In genomic region chr17:47071172-47071571, GRCh38 we compare ENCODE assay signal across 8 cellular contexts.
DNase-seq lines count a peak whose midpoint lies in the region; ATAC-seq and TF ChIP-seq lines count a peak whose summit lies in the region.
"Not testable (repeated sequence)": the region's sequence is repeated elsewhere in the genome, so short reads cannot be mapped to it uniquely, and the experiment has no call there.

No MANE protein-coding gene starts in this region.

- H3K36me3 ChIP-seq in HCT116 (ENCODE audit: control insufficient read depth in 1 of 2, insufficient read depth in 2 of 2, low read length in 2 of 2); PC-3 (ENCODE audit: low read depth, low read length); upper lobe of left lung: not testable (repeated sequence)

- not testable (repeated sequence) for TF ChIP-seq POLR2A in HCT116 (IDR thresholded peaks at IDR 0.05; ENCODE audit: borderline replicate concordance, extremely low read depth, insufficient read depth, insufficient read length); upper lobe of left lung (IDR thresholded peaks at IDR 0.05)

- H3K9me3 ChIP-seq in HCT116 (ENCODE audit: control insufficient read depth in 1 of 2, insufficient read depth in 1 of 2, low read depth in 1 of 2, low read length in 2 of 2); PC-3 (ENCODE audit: low read length); upper lobe of left lung: not testable (repeated sequence)

- not testable (repeated sequence) for DNase-seq in HCT116 (ENCODE audit: low read depth, low spot score); PC-3; activated B cell treated with CpG ODN at 0.5 μM for 24 hours; activated T-helper 1 cell treated with anti-CD3 and anti-CD28 coated beads, Interleukin-12 subunit alpha, Interleukin-12 subunit beta, Interleukin-2, Interleukin-4 antibody, amounts not matched to agents 30 ng/mL and 10 ng/mL and 1 ng/mL, durations not matched to agents 14 hours and 24 hours and 36 hours (ENCODE audit: low spot score); left colon; upper lobe of left lung

- not testable (repeated sequence) for H3K9ac ChIP-seq in HCT116 (ENCODE audit: low read length); PC-3 (ENCODE audit: low read length)

- RAD21 ChIA-PET in HCT116 (lab: Charles Lee; ENCODE audit: low non-redundant PET in 1 of 2, low total read pairs in 2 of 2, uncharacterized antibody in 2 of 2, unreplicated experiment in 2 of 2): not testable (repeated sequence)

- peak overlapping the region; percentile 58; the same call in 1 of the 2 replicates for H3K27ac ChIP-seq in HCT116 (ENCODE audit: low read depth, low read length)
- peak overlapping the region; percentile 77 for H3K27ac ChIP-seq in PC-3 (ENCODE audit: low read length)
- peak overlapping the region; percentile 23 to 46 (median 39) for H3K27ac ChIP-seq in upper lobe of left lung

- intact Hi-C loops in HCT116 (cut with micrococcal nuclease); PC-3 (cut with micrococcal nuclease); activated B cell treated with CpG ODN at 0.5 μM for 24 hours (cut with micrococcal nuclease); activated T-helper 1 cell treated with anti-CD3 and anti-CD28 coated beads, Interleukin-12 subunit alpha, Interleukin-12 subunit beta, Interleukin-2, Interleukin-4 antibody, amounts not matched to agents 30 ng/mL and 10 ng/mL and 1 ng/mL, durations not matched to agents 14 hours and 24 hours and 36 hours (cut with micrococcal nuclease); left colon (cut with DNase I, micrococcal nuclease): not testable (repeated sequence)

- not testable (repeated sequence) for H3K4me3 Mint-ChIP-seq in activated B cell treated with CpG ODN at 0.5 μM for 24 hours; activated T-helper 1 cell treated with anti-CD3 and anti-CD28 coated beads, Interleukin-12 subunit alpha, Interleukin-12 subunit beta, Interleukin-2, Interleukin-4 antibody, amounts not matched to agents 30 ng/mL and 10 ng/mL and 1 ng/mL, durations not matched to agents 14 hours and 24 hours and 36 hours; brain

- not testable (repeated sequence) for TF ChIP-seq CTCF in HCT116 (IDR thresholded peaks at IDR 0.05 in 2 of 3, conservative IDR thresholded peaks at IDR 0.05 in 1 of 3; ENCODE audit: borderline replicate concordance in 1 of 3, insufficient read depth in 1 of 3, low read depth in 2 of 3, low read length in 2 of 3); PC-3 (conservative IDR thresholded peaks at IDR 0.05; ENCODE audit: low read depth, low read length); activated B cell treated with CpG ODN at 0.5 μM for 24 hours (IDR thresholded peaks at IDR 0.05); brain (conservative IDR thresholded peaks at IDR 0.05); upper lobe of left lung (IDR thresholded peaks at IDR 0.05)

- not testable (repeated sequence) for H3K9me3 Mint-ChIP-seq in activated B cell treated with CpG ODN at 0.5 μM for 24 hours; activated T-helper 1 cell treated with anti-CD3 and anti-CD28 coated beads, Interleukin-12 subunit alpha, Interleukin-12 subunit beta, Interleukin-2, Interleukin-4 antibody, amounts not matched to agents 30 ng/mL and 10 ng/mL and 1 ng/mL, durations not matched to agents 14 hours and 24 hours and 36 hours; brain

- not testable (repeated sequence) for H3K79me2 ChIP-seq in HCT116 (ENCODE audit: insufficient read depth, low read length); PC-3 (ENCODE audit: low read length)

- not testable (repeated sequence) for TF ChIP-seq EP300 in upper lobe of left lung (IDR thresholded peaks at IDR 0.05)

- not testable (repeated sequence) for H3F3A ChIP-seq in PC-3 (ENCODE audit: low read length, unreplicated experiment)

- H3K27me3 ChIP-seq in HCT116 (ENCODE audit: insufficient read depth, low read length); PC-3 (ENCODE audit: low read length); upper lobe of left lung: not testable (repeated sequence)

- not testable (repeated sequence) for TF ChIP-seq RAD21 in HCT116 (IDR thresholded peaks at IDR 0.05; ENCODE audit: low read depth)

- not testable (repeated sequence) for H3K27me3 Mint-ChIP-seq in activated B cell treated with CpG ODN at 0.5 μM for 24 hours; activated T-helper 1 cell treated with anti-CD3 and anti-CD28 coated beads, Interleukin-12 subunit alpha, Interleukin-12 subunit beta, Interleukin-2, Interleukin-4 antibody, amounts not matched to agents 30 ng/mL and 10 ng/mL and 1 ng/mL, durations not matched to agents 14 hours and 24 hours and 36 hours (ENCODE audit: insufficient read depth); brain

- 40 to 51% methylated on average over 2 of the region's 2 CpGs for WGBS in upper lobe of left lung, 2 donors

- POLR2A ChIA-PET in HCT116 (lab: Charles Lee); activated B cell treated with CpG ODN at 0.5 μM for 24 hours (lab: Charles Lee): not testable (repeated sequence)
- POLR2A ChIA-PET in PC-3 (lab: Charles Lee; ENCODE audit: unreplicated experiment): interaction anchor here (0.7 kb wide), 1 partner anchor 33 kb away, joined by 4 read pairs; no protein-coding TSS in a partner anchor

- not testable (repeated sequence) for BruUV-seq in HCT116 (replicated peaks; lab: Mats Ljungman, UMichigan); PC-3 (replicated peaks; lab: Mats Ljungman, UMichigan)

- H3K4me1 ChIP-seq in HCT116 (ENCODE audit: control insufficient read depth in 1 of 2, insufficient read depth in 2 of 2, low read length in 2 of 2) (peaks cover 22 to 34% of the 10 kb centered on the region in 2 experiments), PC-3 (ENCODE audit: insufficient read depth, low read length) (peaks cover 25% of the 10 kb centered on the region), upper lobe of left lung (peaks cover 7 to 23% (median 13%) of the 10 kb centered on the region in 4 donors)

- peak overlapping the region; percentile 61 for H3K27ac Mint-ChIP-seq in activated B cell treated with CpG ODN at 0.5 μM for 24 hours
- peak overlapping the region; percentile 57 for H3K27ac Mint-ChIP-seq in activated T-helper 1 cell treated with anti-CD3 and anti-CD28 coated beads, Interleukin-12 subunit alpha, Interleukin-12 subunit beta, Interleukin-2, Interleukin-4 antibody, amounts not matched to agents 30 ng/mL and 10 ng/mL and 1 ng/mL, durations not matched to agents 14 hours and 24 hours and 36 hours
- H3K27ac Mint-ChIP-seq in brain: peak overlapping the region in 3 of 5 experiments; percentile 5 to 60 (median 16)

- CTCF ChIA-PET in HCT116 (lab: Charles Lee); PC-3 (lab: Charles Lee); activated B cell treated with CpG ODN at 0.5 μM for 24 hours (lab: Charles Lee): not testable (repeated sequence)

- H3K4me1 Mint-ChIP-seq in activated B cell treated with CpG ODN at 0.5 μM for 24 hours: peaks cover 41% of the 10 kb centered on the region
- peaks cover 38% of the 10 kb centered on the region for H3K4me1 Mint-ChIP-seq in activated T-helper 1 cell treated with anti-CD3 and anti-CD28 coated beads, Interleukin-12 subunit alpha, Interleukin-12 subunit beta, Interleukin-2, Interleukin-4 antibody, amounts not matched to agents 30 ng/mL and 10 ng/mL and 1 ng/mL, durations not matched to agents 14 hours and 24 hours and 36 hours (ENCODE audit: low read depth)
- H3K4me1 Mint-ChIP-seq in brain: peaks cover 29% of the 10 kb centered on the region

- H3K4me3 ChIP-seq in HCT116 (replicated peaks in 1 of 2; ENCODE audit: low read depth in 1 of 2, low read length in 2 of 2); PC-3 (ENCODE audit: low read length); upper lobe of left lung: not testable (repeated sequence)

- peaks cover 13% of the 10 kb centered on the region for H3K36me3 Mint-ChIP-seq in activated B cell treated with CpG ODN at 0.5 μM for 24 hours (ENCODE audit: low read depth)
- H3K36me3 Mint-ChIP-seq in activated T-helper 1 cell treated with anti-CD3 and anti-CD28 coated beads, Interleukin-12 subunit alpha, Interleukin-12 subunit beta, Interleukin-2, Interleukin-4 antibody, amounts not matched to agents 30 ng/mL and 10 ng/mL and 1 ng/mL, durations not matched to agents 14 hours and 24 hours and 36 hours (ENCODE audit: low read depth): peaks cover 11% of the 10 kb centered on the region
- H3K36me3 Mint-ChIP-seq in brain: not testable (repeated sequence)

- ATAC-seq in HCT116; PC-3; activated B cell treated with CpG ODN at 0.5 μM for 24 hours (ENCODE audit: low read depth); upper lobe of left lung (ENCODE audit: low FRiP score in 2 of 2): not testable (repeated sequence)
- peak; percentile 71 for ATAC-seq in esophagus mucosa
- peak; percentile 18 for ATAC-seq in left colon

- not testable (repeated sequence) for H3K9me2 ChIP-seq in HCT116 (ENCODE audit: insufficient read depth); PC-3 (replicated peaks; ENCODE audit: low read length)

- H2AFZ ChIP-seq in HCT116 (ENCODE audit: low read depth, low read length, poor library complexity, severe bottlenecking); PC-3 (ENCODE audit: low read length): not testable (repeated sequence)

- H3K4me2 ChIP-seq in HCT116 (ENCODE audit: low read length): peak overlapping the region; percentile 63
- H3K4me2 ChIP-seq in PC-3 (ENCODE audit: low read length): not testable (repeated sequence)

- H4K20me1 ChIP-seq in HCT116 (ENCODE audit: insufficient read depth); PC-3 (ENCODE audit: low read length): not testable (repeated sequence)
